In the genomic region with DNA sequence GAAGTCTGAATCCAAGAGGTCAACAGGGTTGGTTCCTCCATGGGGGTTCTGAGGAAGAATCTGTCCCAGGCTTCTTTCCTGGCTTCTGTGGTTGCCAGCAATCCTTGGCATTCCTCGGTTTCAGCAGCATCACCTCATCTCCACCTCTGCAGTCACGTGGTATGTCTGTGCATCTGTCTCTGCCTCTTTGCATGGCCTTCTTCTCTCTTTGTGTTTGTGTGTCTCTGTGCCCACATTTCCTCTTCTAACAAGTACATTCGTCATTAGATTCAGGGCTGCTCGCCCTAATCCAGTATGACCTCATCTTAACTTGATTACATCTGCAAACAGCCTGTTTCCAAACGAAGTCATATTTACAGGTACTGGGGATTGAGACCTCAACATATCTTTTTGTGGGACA, we compare ENCODE assay signal across 15 cellular contexts.
DNase-seq lines count a peak whose midpoint lies in the region; ATAC-seq and TF ChIP-seq lines count a peak whose summit lies in the region.
"Had no signal": no experiment of that assay in that cellular context is flagged by ENCODE, and none has a peak within 500 bp of the region (broad histone marks: within the 10 kb centered on the region; RNA-seq: fewer than 3 reads in every experiment).

No MANE protein-coding gene starts in this region.

- no peaks in the 10 kb centered on the region for H3K4me1 Mint-ChIP-seq in CD8-positive, alpha-beta memory T cell

- H3K9me3 ChIP-seq in CD8-positive, alpha-beta memory T cell (ENCODE audit: low read length): no peaks in the 10 kb centered on the region
- H3K9me3 ChIP-seq: A549, left lung, tibial nerve had no signal

- ATAC-seq in sciatic nerve: peak; percentile 47
- ATAC-seq in activated CD4-positive, CD25-positive, alpha-beta regulatory T cell treated with anti-CD3 and anti-CD28 coated beads, Interleukin-2, amount 50 U/mL, for 24 hours: no peak
- ATAC-seq: A549; activated CD8-positive, alpha-beta T cell treated with anti-CD3 and anti-CD28 coated beads, Interleukin-2, amount 10 ng/mL, durations not matched to agents 7 days and 5 days had no signal

- intact Hi-C loops in sciatic nerve (cut with DNase I): no loop called here

- TF ChIP-seq CTCF in VCaP (conservative IDR thresholded peaks at IDR 0.05) (no peak), fibroblast of villous mesenchyme (IDR thresholded peaks at IDR 0.05; ENCODE audit: insufficient read depth, low read depth, low read length) (no peak)

- CTCF ChIA-PET in CD8-positive, alpha-beta memory T cell (lab: Charles Lee): no interaction called here

- no peak overlapping the region for H3K4me3 ChIP-seq in fibroblast of villous mesenchyme (ENCODE audit: low read depth, low read length)
- H3K4me3 ChIP-seq in CD8-positive, alpha-beta memory T cell (ENCODE audit: low read length): no peak overlapping the region
- H3K4me3 ChIP-seq: A549, left lung, tibial nerve had no signal

- H3K27me3 Mint-ChIP-seq in CD8-positive, alpha-beta memory T cell: peaks cover 0 to 9% of the 10 kb centered on the region in 2 donors

- H3K36me3 ChIP-seq in CD8-positive, alpha-beta memory T cell (ENCODE audit: insufficient read depth, low read length): no peaks in the 10 kb centered on the region
- H3K36me3 ChIP-seq: brain microvascular endothelial cell, left lung, tibial nerve had no signal

- H3K27me3 ChIP-seq in CD8-positive, alpha-beta memory T cell (ENCODE audit: insufficient read depth, low read length, poor library complexity, severe bottlenecking): no peaks in the 10 kb centered on the region
- H3K27me3 ChIP-seq: brain microvascular endothelial cell, left lung, tibial nerve had no signal

- H3K9me3 Mint-ChIP-seq in CD8-positive, alpha-beta memory T cell: peaks cover 0 to 2% (median 0%) of the 10 kb centered on the region in 5 donors

- DNase-seq in NCI-H510A treated with DMSO at 0.1 percent for 48 hours (lab: John Stamatoyannopoulos, UW) (peak; percentile 16), NCI-H510A (lab: John Stamatoyannopoulos, UW) (no peak), fibroblast of villous mesenchyme (ENCODE audit: low read depth) (peak; percentile 71), sciatic nerve (ENCODE audit: low spot score) (no peak)
- no peak for DNase-seq in CD8-positive, alpha-beta memory T cell
- no peak for DNase-seq in central memory CD4-positive, alpha-beta T cell
- DNase-seq: activated CD8-positive, alpha-beta T cell treated with anti-CD3 and anti-CD28 coated beads, Interleukin-2, amount 10 ng/mL, durations not matched to agents 7 days and 5 days; activated gamma-delta T cell; brain microvascular endothelial cell; effector memory CD4-positive, alpha-beta T cell; left lung had no signal

- H3K27ac ChIP-seq in VCaP: peak overlapping the region; percentile 58
- no peak overlapping the region for H3K27ac ChIP-seq in CD8-positive, alpha-beta memory T cell (ENCODE audit: low read depth, low read length)
- H3K27ac ChIP-seq: A549, brain microvascular endothelial cell, left lung, tibial nerve had no signal

- POLR2A ChIA-PET in CD8-positive, alpha-beta memory T cell (lab: Charles Lee): no interaction called here

- no peaks in the 10 kb centered on the region for H3K4me1 ChIP-seq in CD8-positive, alpha-beta memory T cell (ENCODE audit: insufficient read depth, low read length)
- H3K4me1 ChIP-seq: left lung had no signal

- H3K4me3 Mint-ChIP-seq in CD8-positive, alpha-beta memory T cell: no peak overlapping the region
- H3K4me3 Mint-ChIP-seq: activated CD8-positive, alpha-beta T cell treated with anti-CD3 and anti-CD28 coated beads, Interleukin-2, amount 10 ng/mL, durations not matched to agents 7 days and 5 days had no signal

- H3K36me3 Mint-ChIP-seq in CD8-positive, alpha-beta memory T cell: no peaks in the 10 kb centered on the region

- H3K27ac Mint-ChIP-seq in CD8-positive, alpha-beta memory T cell: no peak overlapping the region
- H3K27ac Mint-ChIP-seq: activated CD8-positive, alpha-beta T cell treated with anti-CD3 and anti-CD28 coated beads, Interleukin-2, amount 10 ng/mL, durations not matched to agents 7 days and 5 days had no signal

Comparison
In these comparisons a context has a peak if more than half of its experiments do, and no peak if none do; other contexts are left out.
1. DNase-seq: peak in NCI-H510A treated with DMSO at 0.1 percent for 48 hours (single experiment) and fibroblast of villous mesenchyme (single experiment); none in NCI-H510A (single experiment), sciatic nerve (single experiment), CD8-positive, alpha-beta memory T cell (0 of 5) and central memory CD4-positive, alpha-beta T cell (single experiment).